In the genomic region with DNA sequence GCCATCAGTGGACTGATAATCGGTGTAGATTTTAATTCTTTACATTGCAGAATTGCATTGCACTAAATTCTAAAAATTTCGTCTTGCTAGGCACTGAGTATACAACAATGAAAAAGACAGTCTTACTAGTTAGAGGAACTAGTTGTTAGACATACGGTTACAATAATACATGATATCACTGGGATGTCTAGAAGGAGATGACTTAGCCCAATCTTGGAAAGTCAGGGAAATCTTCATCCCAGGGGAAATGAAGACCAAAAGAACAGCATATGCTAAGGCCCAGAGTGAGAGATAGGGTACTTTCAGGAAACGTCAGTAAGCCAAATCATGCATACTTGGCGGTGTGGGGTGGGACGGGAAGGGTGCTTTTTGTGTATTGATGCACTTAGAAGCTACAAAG, we compare ENCODE assay signal across 2 cellular contexts.
TF ChIP-seq lines count a peak whose summit lies in the region.

No MANE protein-coding gene starts in this region.

TF ChIP-seq in A549, 52 proteins besides CTCF, POLR2A, EP300 and RAD21 (continued from another document):
- TF ChIP-seq, protein P1, sequence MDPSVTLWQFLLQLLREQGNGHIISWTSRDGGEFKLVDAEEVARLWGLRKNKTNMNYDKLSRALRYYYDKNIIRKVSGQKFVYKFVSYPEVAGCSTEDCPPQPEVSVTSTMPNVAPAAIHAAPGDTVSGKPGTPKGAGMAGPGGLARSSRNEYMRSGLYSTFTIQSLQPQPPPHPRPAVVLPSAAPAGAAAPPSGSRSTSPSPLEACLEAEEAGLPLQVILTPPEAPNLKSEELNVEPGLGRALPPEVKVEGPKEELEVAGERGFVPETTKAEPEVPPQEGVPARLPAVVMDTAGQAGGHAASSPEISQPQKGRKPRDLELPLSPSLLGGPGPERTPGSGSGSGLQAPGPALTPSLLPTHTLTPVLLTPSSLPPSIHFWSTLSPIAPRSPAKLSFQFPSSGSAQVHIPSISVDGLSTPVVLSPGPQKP (IDR thresholded peaks at IDR 0.05; ENCODE audit: low read depth, low read length): no peak
- TF ChIP-seq RARB (CRISPR knock-in tag; IDR thresholded peaks at IDR 0.05) (no peak), CBX8 (IDR thresholded peaks at IDR 0.05) (no peak), EHF (CRISPR knock-in tag; IDR thresholded peaks at IDR 0.05) (no peak), CEBPB (IDR thresholded peaks at IDR 0.05) (no peak), TP53 (CRISPR knock-in tag; IDR thresholded peaks at IDR 0.05) (no peak), FOSL2 (IDR thresholded peaks at IDR 0.05) (no peak), FOSL2 (CRISPR knock-in tag; IDR thresholded peaks at IDR 0.05) (no peak), SREBF2 (IDR thresholded peaks at IDR 0.05) (no peak)
- TF ChIP-seq, protein P2, sequence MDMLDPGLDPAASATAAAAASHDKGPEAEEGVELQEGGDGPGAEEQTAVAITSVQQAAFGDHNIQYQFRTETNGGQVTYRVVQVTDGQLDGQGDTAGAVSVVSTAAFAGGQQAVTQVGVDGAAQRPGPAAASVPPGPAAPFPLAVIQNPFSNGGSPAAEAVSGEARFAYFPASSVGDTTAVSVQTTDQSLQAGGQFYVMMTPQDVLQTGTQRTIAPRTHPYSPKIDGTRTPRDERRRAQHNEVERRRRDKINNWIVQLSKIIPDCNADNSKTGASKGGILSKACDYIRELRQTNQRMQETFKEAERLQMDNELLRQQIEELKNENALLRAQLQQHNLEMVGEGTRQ (IDR thresholded peaks at IDR 0.05): no peak
- TF ChIP-seq, protein P3, sequence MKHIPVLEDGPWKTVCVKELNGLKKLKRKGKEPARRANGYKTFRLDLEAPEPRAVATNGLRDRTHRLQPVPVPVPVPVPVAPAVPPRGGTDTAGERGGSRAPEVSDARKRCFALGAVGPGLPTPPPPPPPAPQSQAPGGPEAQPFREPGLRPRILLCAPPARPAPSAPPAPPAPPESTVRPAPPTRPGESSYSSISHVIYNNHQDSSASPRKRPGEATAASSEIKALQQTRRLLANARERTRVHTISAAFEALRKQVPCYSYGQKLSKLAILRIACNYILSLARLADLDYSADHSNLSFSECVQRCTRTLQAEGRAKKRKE (CRISPR knock-in tag; IDR thresholded peaks at IDR 0.05; ENCODE audit: low read depth): no peak
- TF ChIP-seq, protein P4, sequence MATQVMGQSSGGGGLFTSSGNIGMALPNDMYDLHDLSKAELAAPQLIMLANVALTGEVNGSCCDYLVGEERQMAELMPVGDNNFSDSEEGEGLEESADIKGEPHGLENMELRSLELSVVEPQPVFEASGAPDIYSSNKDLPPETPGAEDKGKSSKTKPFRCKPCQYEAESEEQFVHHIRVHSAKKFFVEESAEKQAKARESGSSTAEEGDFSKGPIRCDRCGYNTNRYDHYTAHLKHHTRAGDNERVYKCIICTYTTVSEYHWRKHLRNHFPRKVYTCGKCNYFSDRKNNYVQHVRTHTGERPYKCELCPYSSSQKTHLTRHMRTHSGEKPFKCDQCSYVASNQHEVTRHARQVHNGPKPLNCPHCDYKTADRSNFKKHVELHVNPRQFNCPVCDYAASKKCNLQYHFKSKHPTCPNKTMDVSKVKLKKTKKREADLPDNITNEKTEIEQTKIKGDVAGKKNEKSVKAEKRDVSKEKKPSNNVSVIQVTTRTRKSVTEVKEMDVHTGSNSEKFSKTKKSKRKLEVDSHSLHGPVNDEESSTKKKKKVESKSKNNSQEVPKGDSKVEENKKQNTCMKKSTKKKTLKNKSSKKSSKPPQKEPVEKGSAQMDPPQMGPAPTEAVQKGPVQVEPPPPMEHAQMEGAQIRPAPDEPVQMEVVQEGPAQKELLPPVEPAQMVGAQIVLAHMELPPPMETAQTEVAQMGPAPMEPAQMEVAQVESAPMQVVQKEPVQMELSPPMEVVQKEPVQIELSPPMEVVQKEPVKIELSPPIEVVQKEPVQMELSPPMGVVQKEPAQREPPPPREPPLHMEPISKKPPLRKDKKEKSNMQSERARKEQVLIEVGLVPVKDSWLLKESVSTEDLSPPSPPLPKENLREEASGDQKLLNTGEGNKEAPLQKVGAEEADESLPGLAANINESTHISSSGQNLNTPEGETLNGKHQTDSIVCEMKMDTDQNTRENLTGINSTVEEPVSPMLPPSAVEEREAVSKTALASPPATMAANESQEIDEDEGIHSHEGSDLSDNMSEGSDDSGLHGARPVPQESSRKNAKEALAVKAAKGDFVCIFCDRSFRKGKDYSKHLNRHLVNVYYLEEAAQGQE (IDR thresholded peaks at IDR 0.05): no peak

TF ChIP-seq in HCT116, 20 proteins besides CTCF, POLR2A, EP300 and RAD21 (continued from another document):
- TF ChIP-seq, protein P4 (IDR thresholded peaks at IDR 0.05; ENCODE audit: low read depth): no peak
- TF ChIP-seq POLR2AphosphoS5 (IDR thresholded peaks at IDR 0.05; ENCODE audit: low read depth, low read length) (no peak), CEBPB (IDR thresholded peaks at IDR 0.05; ENCODE audit: low read depth) (no peak), JUND (IDR thresholded peaks at IDR 0.05) (no peak), ELF1 (IDR thresholded peaks at IDR 0.05; ENCODE audit: borderline replicate concordance, low read depth) (no peak), ZFX (IDR thresholded peaks at IDR 0.05) (no peak), SRF (IDR thresholded peaks at IDR 0.05; ENCODE audit: low read depth) (no peak)
TF ChIP-seq in HCT116: peak in this region for 0.
